In genomic region chr2:171924170-171924942, GRCh38 we compare ENCODE assay signal across 10 cellular contexts. TPM values are rescaled to one million over a fixed set of nuclear protein-coding genes. Genes with fewer than 3 reads are reported as not detected.
DNase-seq lines count a peak whose midpoint lies in the region; ATAC-seq and TF ChIP-seq lines count a peak whose summit lies in the region.
"Had no signal": no experiment of that assay in that cellular context is flagged by ENCODE, and none has a peak within 500 bp of the region (broad histone marks: within the 10 kb centered on the region; RNA-seq: fewer than 3 reads in every experiment).

No MANE protein-coding gene starts in this region.

- TF ChIP-seq CTCF in OCI-LY7 (conservative IDR thresholded peaks at IDR 0.05; ENCODE audit: low read length) (no peak), choroid plexus epithelial cell (conservative IDR thresholded peaks at IDR 0.05; ENCODE audit: low read depth, low read length) (no peak), progenitor cell of endocrine pancreas (IDR thresholded peaks at IDR 0.05; ENCODE audit: unreplicated experiment) (no peak)

- peaks cover 36% of the 10 kb centered on the region for H3K36me3 Mint-ChIP-seq in activated CD8-positive, alpha-beta memory T cell treated with anti-CD3 and anti-CD28 coated beads, Interleukin-2, amount 10 ng/mL, durations not matched to agents 7 days and 5 days
- H3K36me3 Mint-ChIP-seq in progenitor cell of endocrine pancreas (ENCODE audit: insufficient read depth), result peaks cover 6% of the 10 kb centered on the region

- DNase-seq in activated CD8-positive, alpha-beta memory T cell treated with anti-CD3 and anti-CD28 coated beads, Interleukin-2, amount 10 ng/mL, durations not matched to agents 7 days and 5 days, result no peak
- no peak for DNase-seq in activated CD8-positive, alpha-beta memory T cell treated with anti-CD3 and anti-CD28 coated beads for 24 hours
- DNase-seq in OCI-LY7 (ENCODE audit: low spot score) (no peak), choroid plexus epithelial cell (ENCODE audit: low read depth) (peak; percentile 9), progenitor cell of endocrine pancreas (ENCODE audit: low spot score, unreplicated experiment) (no peak), NCI-H446 (lab: John Stamatoyannopoulos, UW) (no peak), left lobe of liver (ENCODE audit: low spot score) (no peak)
- DNase-seq: OCI-M1, pancreas had no signal

- H3K27ac Mint-ChIP-seq in activated CD8-positive, alpha-beta memory T cell treated with anti-CD3 and anti-CD28 coated beads, Interleukin-2, amount 10 ng/mL, durations not matched to agents 7 days and 5 days, result no peak overlapping the region
- H3K27ac Mint-ChIP-seq in progenitor cell of endocrine pancreas, result peak overlapping the region; percentile 19

- intact Hi-C loops in OCI-LY7 (cut with micrococcal nuclease; ENCODE audit: unreplicated experiment), result no loop called here

- peaks cover 63% of the 10 kb centered on the region for H3K79me2 ChIP-seq in OCI-LY7 (ENCODE audit: insufficient read depth, low read depth, low read length)

- H3K4me3 ChIP-seq in OCI-LY7 (ENCODE audit: low read depth, low read length, poor library complexity, severe bottlenecking), result peak overlapping the region; percentile 91
- H3K4me3 ChIP-seq in choroid plexus epithelial cell (ENCODE audit: low read depth, low read length), result no peak overlapping the region

- H3K9me3 Mint-ChIP-seq in activated CD8-positive, alpha-beta memory T cell treated with anti-CD3 and anti-CD28 coated beads, Interleukin-2, amount 10 ng/mL, durations not matched to agents 7 days and 5 days (ENCODE audit: low read depth), result no peaks in the 10 kb centered on the region
- H3K9me3 Mint-ChIP-seq in progenitor cell of endocrine pancreas (ENCODE audit: low read depth), result no peaks in the 10 kb centered on the region

- ATAC-seq in activated CD8-positive, alpha-beta memory T cell treated with anti-CD3 and anti-CD28 coated beads, Interleukin-2, amount 10 ng/mL, durations not matched to agents 7 days and 5 days, result no peak
- ATAC-seq in GM18498 (IDR thresholded peaks at IDR 0.05; ENCODE audit: unreplicated experiment) (no peak), left lobe of liver (no peak)
- ATAC-seq: pancreas had no signal

- BruUV-seq in OCI-LY7 (replicated peaks; lab: Mats Ljungman, UMichigan), result no TSS peak

- peaks cover 62% of the 10 kb centered on the region for H3K36me3 ChIP-seq in OCI-LY7 (ENCODE audit: insufficient read depth, low read length)
- H3K36me3 ChIP-seq: pancreas had no signal

- H3K4me3 Mint-ChIP-seq in activated CD8-positive, alpha-beta memory T cell treated with anti-CD3 and anti-CD28 coated beads, Interleukin-2, amount 10 ng/mL, durations not matched to agents 7 days and 5 days, result peak overlapping the region; percentile 99
- peak overlapping the region; percentile 87 for H3K4me3 Mint-ChIP-seq in progenitor cell of endocrine pancreas (ENCODE audit: low read depth)

- H4K20me1 ChIP-seq in OCI-LY7 (ENCODE audit: insufficient read depth, low read length), result no peaks in the 10 kb centered on the region

- POLR2A ChIA-PET in OCI-LY7 (lab: Charles Lee), result interaction anchor here (0.7 to 3.5 kb wide), 4 partner anchors 16 to 76 kb away, joined by 3 to 24 read pairs (median 10); partner anchors contain the start of gene SLC25A12

- H3K4me1 ChIP-seq in OCI-LY7 (ENCODE audit: insufficient read depth, low read length, poor library complexity, severe bottlenecking), result peaks cover 23% of the 10 kb centered on the region

- no peaks in the 10 kb centered on the region for H3K27me3 Mint-ChIP-seq in activated CD8-positive, alpha-beta memory T cell treated with anti-CD3 and anti-CD28 coated beads, Interleukin-2, amount 10 ng/mL, durations not matched to agents 7 days and 5 days
- H3K27me3 Mint-ChIP-seq in progenitor cell of endocrine pancreas, result no peaks in the 10 kb centered on the region

- no peaks in the 10 kb centered on the region for H3K9me2 ChIP-seq in OCI-LY7 (ENCODE audit: insufficient read depth, low read length)

- no peaks in the 10 kb centered on the region for H3K9me3 ChIP-seq in OCI-LY7 (ENCODE audit: low read length)
- H3K9me3 ChIP-seq: pancreas had no signal

- no peak overlapping the region for H3K27ac ChIP-seq in OCI-LY7 (ENCODE audit: low read depth, low read length, poor library complexity, severe bottlenecking)

- H3K4me1 Mint-ChIP-seq in activated CD8-positive, alpha-beta memory T cell treated with anti-CD3 and anti-CD28 coated beads, Interleukin-2, amount 10 ng/mL, durations not matched to agents 7 days and 5 days, result peaks cover 51% of the 10 kb centered on the region
- peaks cover 12% of the 10 kb centered on the region for H3K4me1 Mint-ChIP-seq in progenitor cell of endocrine pancreas (ENCODE audit: low read depth)

- no peak overlapping the region for H2AFZ ChIP-seq in OCI-LY7 (ENCODE audit: low read length)

- H3K4me2 ChIP-seq in OCI-LY7 (ENCODE audit: low read length), result peak overlapping the region; percentile 92

- CTCF ChIA-PET in activated CD8-positive, alpha-beta memory T cell treated with anti-CD3 and anti-CD28 coated beads, Interleukin-2, amount 10 ng/mL, durations not matched to agents 7 days and 5 days (lab: Charles Lee), result interaction anchor here (1.2 to 1.9 kb wide), 2 partner anchors 81 to 164 kb away, joined by 3 to 4 read pairs; no protein-coding TSS in a partner anchor
- CTCF ChIA-PET in OCI-LY7 (lab: Charles Lee; ENCODE audit: unreplicated experiment), result no interaction called here

RNA-seq across cellular contexts. Expression of gene HAT1, which starts 2.1 kb away (rescaled TPM):
- 10 to 100 TPM; 60.2 to 70.9 TPM for total RNA-seq in activated CD8-positive, alpha-beta memory T cell treated with anti-CD3 and anti-CD28 coated beads, Interleukin-2, amount 10 ng/mL, durations not matched to agents 7 days and 5 days
- 68.6 and 77.5 TPM in 2 replicates for total RNA-seq in OCI-LY7 (2014; rRNA removed; shearing (Covaris generic))
- total RNA-seq in OCI-LY7 (2022), result 92.6 and 96.5 TPM in 2 replicates
- 40.5 and 41.2 TPM in 2 replicates for total RNA-seq in progenitor cell of endocrine pancreas
- 8.2 TPM for total RNA-seq in left lobe of liver

RNA-seq across cellular contexts. Expression of gene SLC25A12, which starts 30.3 kb away (rescaled TPM):
- 10 to 100 TPM; 28.9 to 31.3 TPM for total RNA-seq in activated CD8-positive, alpha-beta memory T cell treated with anti-CD3 and anti-CD28 coated beads, Interleukin-2, amount 10 ng/mL, durations not matched to agents 7 days and 5 days
- total RNA-seq in OCI-LY7 (2014; rRNA removed; shearing (Covaris generic)), result 21.0 and 28.1 TPM in 2 replicates
- 29.7 and 32.3 TPM in 2 replicates for total RNA-seq in OCI-LY7 (2022)
- 8.6 and 13.9 TPM in 2 replicates for total RNA-seq in progenitor cell of endocrine pancreas
- 0.98 TPM for total RNA-seq in left lobe of liver
